ENCODE assay signal across 8 cellular contexts in genomic region chr9:137423001-137423809, GRCh38. TPM values are rescaled to one million over a fixed set of nuclear protein-coding genes. Genes with fewer than 3 reads are reported as not detected.
DNase-seq lines count a peak whose midpoint lies in the region; ATAC-seq and TF ChIP-seq lines count a peak whose summit lies in the region.

A gene with protein sequence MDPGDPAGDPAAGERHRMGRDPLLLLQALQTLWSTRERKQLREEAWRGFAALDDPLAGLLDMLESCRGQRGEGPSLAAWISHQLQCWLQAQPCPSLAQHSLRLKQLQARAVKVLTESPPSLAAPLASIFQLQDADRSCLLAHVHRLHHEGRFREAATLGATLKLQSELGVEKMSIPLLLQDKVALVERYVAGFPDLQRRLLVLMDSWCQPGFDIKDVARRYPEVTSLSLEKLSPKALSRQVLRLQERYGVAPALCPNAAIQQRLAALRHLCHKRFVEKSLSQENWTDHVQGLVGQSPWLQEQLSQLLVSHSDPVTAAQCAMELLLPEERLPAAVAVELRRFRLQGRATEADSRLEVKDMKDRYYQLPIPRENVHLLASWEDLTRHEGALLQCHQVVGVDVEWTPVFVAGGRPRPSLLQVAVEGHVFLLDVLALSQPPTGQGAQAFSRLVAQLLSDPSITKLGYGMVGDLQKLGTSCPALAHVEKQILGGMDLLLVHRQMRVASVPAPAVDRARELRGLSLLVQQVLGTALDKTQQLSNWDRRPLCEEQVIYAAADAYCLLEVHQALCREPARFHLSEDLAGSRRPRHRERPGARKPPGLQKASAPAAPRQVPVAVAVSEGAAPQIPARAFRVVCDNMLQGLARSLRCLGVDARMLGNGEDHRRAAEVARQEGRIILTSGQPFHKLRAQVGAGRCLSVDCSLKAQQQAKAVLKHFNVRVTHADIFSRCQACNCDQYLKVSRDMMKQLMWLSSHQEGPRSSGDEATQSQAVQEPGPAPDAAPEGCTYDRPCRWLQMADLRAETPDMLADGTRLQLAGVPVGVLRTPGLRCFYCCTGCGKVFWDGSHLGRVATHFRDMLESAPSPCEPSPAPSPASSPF (minus strand): TSS chr9:137423162. CDS start chr9:137395357, 27,805 bp downstream.
Gene NOXA1, plus strand, starts transcription at chr9:137423393. Its CDS starts 137 bp downstream, at chr9:137423530.

- POLR2A ChIA-PET in activated CD4-positive, alpha-beta memory T cell treated with anti-CD3 and anti-CD28 coated beads for 36 hours (lab: Charles Lee), result interaction anchor here (0.6 to 1.2 kb wide), 6 partner anchors 11 to 182 kb away, joined by 3 to 5 read pairs (median 4); partner anchors contain the start of genes NRARP and TUBB4B

- peaks cover 21% of the 10 kb centered on the region for H3K4me1 Mint-ChIP-seq in CD14-positive monocyte
- peaks cover 8% of the 10 kb centered on the region for H3K4me1 Mint-ChIP-seq in activated CD4-positive, alpha-beta memory T cell treated with anti-CD3 and anti-CD28 coated beads for 36 hours (ENCODE audit: low read depth)

- H3K4me3 ChIP-seq in lung, result peak within 1 kb of the TSS; percentile 89

- WGBS in lung, 2 donors, result 0 to 1% methylated on average over 37 to 108 of the region's 108 CpGs

- no peaks in the 10 kb centered on the region for H3K9me3 ChIP-seq in lung (ENCODE audit: control insufficient read depth in 2 of 2, insufficient read depth in 1 of 2, low read length in 1 of 2)

- CTCF ChIA-PET in activated CD4-positive, alpha-beta memory T cell treated with anti-CD3 and anti-CD28 coated beads for 36 hours (lab: Charles Lee), result interaction anchor here (0.6 to 1.8 kb wide), 23 partner anchors 9 to 266 kb away, joined by 3 to 15 read pairs (median 4); partner anchors contain the start of genes MRPL41, NRARP and NSMF

- H3K4me1 ChIP-seq in lung (ENCODE audit: control insufficient read depth in 2 of 2, insufficient read depth in 2 of 2, low read length in 2 of 2), result peaks cover 3% of the 10 kb centered on the region in 2 donors

- peaks cover 0 to 5% (median 0%) of the 10 kb centered on the region in 3 donors for H3K27me3 Mint-ChIP-seq in CD14-positive monocyte (ENCODE audit: low read depth in 3 of 3)
- H3K27me3 Mint-ChIP-seq in activated CD4-positive, alpha-beta memory T cell treated with anti-CD3 and anti-CD28 coated beads for 36 hours, result no peaks in the 10 kb centered on the region

- DNase-seq in CD14-positive monocyte (ENCODE audit: low spot score), result peak; percentile 95
- DNase-seq in NCI-H774 (lab: John Stamatoyannopoulos, UW), result peak; percentile 97
- peak; percentile 96 for DNase-seq in activated CD4-positive, alpha-beta memory T cell treated with anti-CD3 and anti-CD28 coated beads for 36 hours
- peak; percentile 97 for DNase-seq in ecto neural progenitor cell (ENCODE audit: low spot score)
- peak; percentile 94 for DNase-seq in lung (ENCODE audit: low spot score)
- peak; percentile 93 to 96 (median 93) for DNase-seq in stimulated activated CD4-positive, alpha-beta T cell treated with anti-CD3 and anti-CD28 coated beads, TNF-alpha, amount 100 ng/mL, for 1 hour (ENCODE audit: low read depth in 3 of 3, low spot score in 1 of 3)

- peak within 1 kb of the TSS; percentile 80 to 86 for H3K4me3 Mint-ChIP-seq in CD14-positive monocyte
- H3K4me3 Mint-ChIP-seq in activated CD4-positive, alpha-beta memory T cell treated with anti-CD3 and anti-CD28 coated beads for 36 hours, result peak within 1 kb of the TSS; percentile 83

- H3K36me3 Mint-ChIP-seq in CD14-positive monocyte, result no peaks in the 10 kb centered on the region
- H3K36me3 Mint-ChIP-seq in activated CD4-positive, alpha-beta memory T cell treated with anti-CD3 and anti-CD28 coated beads for 36 hours, result peaks cover 2% of the 10 kb centered on the region

- H3K27me3 ChIP-seq in lung (ENCODE audit: control insufficient read depth, insufficient read depth), result no peaks in the 10 kb centered on the region

- H3K27ac Mint-ChIP-seq in CD14-positive monocyte, result peak within 1 kb of the TSS in 4 of 7 donors; percentile 61 to 78 (median 64)
- peak within 1 kb of the TSS; percentile 71 for H3K27ac Mint-ChIP-seq in activated CD4-positive, alpha-beta memory T cell treated with anti-CD3 and anti-CD28 coated beads for 36 hours

- no peaks in the 10 kb centered on the region for H3K36me3 ChIP-seq in lung (ENCODE audit: control insufficient read depth in 2 of 2, insufficient read depth in 2 of 2, low read length in 2 of 2)

- peak; percentile 78 for ATAC-seq in GM19351 (IDR thresholded peaks at IDR 0.05; ENCODE audit: unreplicated experiment)
- ATAC-seq in HG03469 (IDR thresholded peaks at IDR 0.05; ENCODE audit: unreplicated experiment), result peak; percentile 61
- ATAC-seq in lung (ENCODE audit: insufficient read depth, low FRiP score), result peak; percentile 96

- peak; percentile 91 for TF ChIP-seq CTCF in CD14-positive monocyte (IDR thresholded peaks at IDR 0.05)
- peak; percentile 58 for TF ChIP-seq CTCF in lung (IDR thresholded peaks at IDR 0.05; ENCODE audit: control extremely low read depth, extremely low read depth)

- intact Hi-C loops in CD14-positive monocyte (cut with micrococcal nuclease), result loop anchor here (1.0 to 10.0 kb wide), 4 partner anchors 22 to 102 kb away; partner anchors contain the start of gene NSMF (in 1 of the 2)
- intact Hi-C loops in activated CD4-positive, alpha-beta memory T cell treated with anti-CD3 and anti-CD28 coated beads for 36 hours (cut with micrococcal nuclease), result loop anchor here (1.0 to 2.0 kb wide), 3 partner anchors 22 to 182 kb away; partner anchors contain the start of genes ARRDC1 and NSMF

- no peaks in the 10 kb centered on the region for H3K9me3 Mint-ChIP-seq in CD14-positive monocyte
- H3K9me3 Mint-ChIP-seq in activated CD4-positive, alpha-beta memory T cell treated with anti-CD3 and anti-CD28 coated beads for 36 hours, result no peaks in the 10 kb centered on the region

- peak within 1 kb of the TSS; percentile 86 to 94 for H3K27ac ChIP-seq in lung (ENCODE audit: low read depth in 1 of 2, low read length in 1 of 2)

RNA-seq across cellular contexts. Expression of the first gene that starts in this region (rescaled TPM):
- polyA plus RNA-seq in CD14-positive monocyte (1 to 10 TPM; 2.0 to 3.0 TPM), lung (10 to 100 TPM in 1 of 2 donors, 1 to 10 TPM in 1; 8.6 to 30.5 TPM)
- 10 to 100 TPM; 13.5 to 13.6 TPM for total RNA-seq in activated CD4-positive, alpha-beta memory T cell treated with anti-CD3 and anti-CD28 coated beads for 36 hours
- 10 to 100 TPM; 17.5 to 21.5 TPM for total RNA-seq in lung

RNA-seq across cellular contexts. Expression of gene NOXA1, which starts in this region (rescaled TPM):
- 1 to 10 TPM; 1.3 to 1.6 TPM for polyA plus RNA-seq in CD14-positive monocyte
- total RNA-seq in activated CD4-positive, alpha-beta memory T cell treated with anti-CD3 and anti-CD28 coated beads for 36 hours, result 1 to 10 TPM; 1.1 TPM
- total RNA-seq in lung, result 10 to 100 TPM in 1 of 2 donors, 1 to 10 TPM in 1; 3.1 to 10.1 TPM
- polyA plus RNA-seq in lung, result 10 to 100 TPM in 1 of 2 donors, 1 to 10 TPM in 1; 2.1 to 11.7 TPM

Comparison
In these comparisons a context has a peak if more than half of its experiments do, and no peak if none do; other contexts are left out.
1. Peak in every context shown above with its lines: DNase-seq, ATAC-seq, H3K4me3 ChIP-seq and H3K27ac ChIP-seq.